Comparison of ENCODE assay signal across 5 cellular contexts in the genomic region with DNA sequence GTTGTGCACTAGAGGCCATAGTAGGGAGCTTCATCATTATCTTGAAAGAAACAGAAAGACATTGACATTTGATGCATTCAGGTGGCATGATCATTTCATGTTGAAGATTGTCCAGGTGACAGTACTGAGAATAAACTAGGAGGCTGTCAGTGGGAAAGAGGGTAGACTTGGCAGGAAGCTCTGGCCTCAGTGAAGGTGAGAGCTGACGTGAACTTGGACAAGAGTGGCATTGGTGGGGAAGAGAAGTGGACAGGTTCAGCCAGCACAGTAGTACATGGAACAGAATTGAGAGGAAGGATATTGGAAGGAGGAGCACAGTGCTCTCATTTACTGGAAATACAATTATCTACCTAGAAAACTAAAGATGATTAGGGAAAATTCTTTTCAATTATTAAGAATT.
"Had no signal": no experiment of that assay in that cellular context is flagged by ENCODE, and none has a peak within 500 bp of the region (broad histone marks: within the 10 kb centered on the region; RNA-seq: fewer than 3 reads in every experiment).

No MANE protein-coding gene starts in this region.

- ATAC-seq: HepG2, K562 had no signal

- H3K27ac ChIP-seq: HL-60 had no signal

- DNase-seq: IMR-90, KBM-7 had no signal

- H3K4me3 ChIP-seq: K562 had no signal
